20 cellular contexts compared by ENCODE assay signal in genomic region chr11:131770801-131771200, GRCh38.
A peak's percentile ranks its signal among the peaks of the same experiment; 100 is the strongest.
DNase-seq lines count a peak whose midpoint lies in the region; TF ChIP-seq lines count a peak whose summit lies in the region.
"Had no signal": no experiment of that assay in that cellular context is flagged by ENCODE, and none has a peak within 500 bp of the region (broad histone marks: within the 10 kb centered on the region; RNA-seq: fewer than 3 reads in every experiment).

No MANE protein-coding gene starts in this region.

- H3K9me3 Mint-ChIP-seq in activated T-helper 2 cell treated with anti-CD3 and anti-CD28 coated beads, Interferon-gamma antibody, Interleukin-2, Interleukin-4, amounts not matched to agents 10 μg/mL and 5 μg/mL and 100 μg/mL, durations not matched to agents 14 hours and 24 hours and 36 hours = no peaks in the 10 kb centered on the region
- H3K9me3 Mint-ChIP-seq: H9, IgD-negative memory B cell had no signal

- H3K9me3 ChIP-seq in GM23248 (ENCODE audit: low read depth) = no peaks in the 10 kb centered on the region
- no peaks in the 10 kb centered on the region for H3K9me3 ChIP-seq in fibroblast of lung (ENCODE audit: control insufficient read depth, insufficient read depth, low read depth, low read length)
- no peaks in the 10 kb centered on the region for H3K9me3 ChIP-seq in osteoblast (ENCODE audit: low read depth, low read length)

- H3K27ac ChIP-seq in GM23248 (0 out of 2 replicates have a peak overlapping the region, but pooled peaks have one; percentile 1), fibroblast of lung (ENCODE audit: insufficient read depth, low read length) (no peak overlapping the region), osteoblast (ENCODE audit: low read depth, low read length) (peak overlapping the region; percentile 75)

- H3K4me3 Mint-ChIP-seq in activated T-helper 2 cell treated with anti-CD3 and anti-CD28 coated beads, Interferon-gamma antibody, Interleukin-2, Interleukin-4, amounts not matched to agents 10 μg/mL and 5 μg/mL and 100 μg/mL, durations not matched to agents 14 hours and 24 hours and 36 hours (ENCODE audit: low read depth) = no peak overlapping the region
- H3K4me3 Mint-ChIP-seq: B cell; CD4-positive, alpha-beta memory T cell; H9; IgD-negative memory B cell had no signal

- H3K9ac ChIP-seq in GM23248 = no peak overlapping the region
- H3K9ac ChIP-seq in fibroblast of lung (ENCODE audit: insufficient read depth, low read length) = no peak overlapping the region

- H3K36me3 ChIP-seq in GM23248 (ENCODE audit: low read depth) (no peaks in the 10 kb centered on the region), fibroblast of lung (ENCODE audit: control insufficient read depth, insufficient read depth, low read length) (no peaks in the 10 kb centered on the region), osteoblast (ENCODE audit: insufficient read depth, low read length) (no peaks in the 10 kb centered on the region)

- H3K4me2 ChIP-seq in GM23248 (ENCODE audit: unreplicated experiment) (no peak overlapping the region), fibroblast of lung (ENCODE audit: extremely low read depth, insufficient read depth, low read length) (peak overlapping the region; percentile 17), osteoblast (ENCODE audit: insufficient read depth, low read length) (peak overlapping the region; percentile 58)

- no peaks in the 10 kb centered on the region for H3K79me2 ChIP-seq in GM23248 (ENCODE audit: insufficient read depth)
- no peaks in the 10 kb centered on the region for H3K79me2 ChIP-seq in fibroblast of lung (ENCODE audit: control insufficient read depth, insufficient read depth, low read length)
- H3K79me2 ChIP-seq in osteoblast (ENCODE audit: insufficient read depth, low read length) = no peaks in the 10 kb centered on the region

- no peak overlapping the region for H3K27ac Mint-ChIP-seq in activated T-helper 2 cell treated with anti-CD3 and anti-CD28 coated beads, Interferon-gamma antibody, Interleukin-2, Interleukin-4, amounts not matched to agents 10 μg/mL and 5 μg/mL and 100 μg/mL, durations not matched to agents 14 hours and 24 hours and 36 hours
- H3K27ac Mint-ChIP-seq: B cell; CD4-positive, alpha-beta memory T cell; H9; IgD-negative memory B cell had no signal

- intact Hi-C loops in activated T-helper 2 cell treated with anti-CD3 and anti-CD28 coated beads, Interferon-gamma antibody, Interleukin-2, Interleukin-4, amounts not matched to agents 10 μg/mL and 5 μg/mL and 100 μg/mL, durations not matched to agents 14 hours and 24 hours and 36 hours (cut with micrococcal nuclease) = no loop called here

- H4K20me1 ChIP-seq in GM23248 (ENCODE audit: insufficient read depth) (no peaks in the 10 kb centered on the region), fibroblast of lung (ENCODE audit: control insufficient read depth, extremely low read depth, insufficient read depth, low read length) (no peaks in the 10 kb centered on the region), osteoblast (ENCODE audit: insufficient read depth, low read length) (no peaks in the 10 kb centered on the region)

- H2AFZ ChIP-seq in GM23248 = no peak overlapping the region
- H2AFZ ChIP-seq in fibroblast of lung (ENCODE audit: low read length) = peak overlapping the region; percentile 55
- peak overlapping the region; percentile 84 for H2AFZ ChIP-seq in osteoblast (ENCODE audit: low read length)

- no peak for TF ChIP-seq CTCF in fibroblast of lung (conservative IDR thresholded peaks at IDR 0.05 in 1 of 2, IDR thresholded peaks at IDR 0.05 in 1 of 2; ENCODE audit: low read depth in 1 of 2, low read length in 2 of 2)
- no peak for TF ChIP-seq CTCF in osteoblast (IDR thresholded peaks at IDR 0.05; ENCODE audit: extremely low read depth, low read depth, low read length)

- no peaks in the 10 kb centered on the region for H3K27me3 ChIP-seq in GM23248 (replicated peaks; ENCODE audit: insufficient read depth)
- no peaks in the 10 kb centered on the region for H3K27me3 ChIP-seq in fibroblast of lung (ENCODE audit: control insufficient read depth, insufficient read depth, low read length)
- H3K27me3 ChIP-seq in osteoblast (ENCODE audit: insufficient read depth, low read length) = no peaks in the 10 kb centered on the region

- no peaks in the 10 kb centered on the region for H3K27me3 Mint-ChIP-seq in activated T-helper 2 cell treated with anti-CD3 and anti-CD28 coated beads, Interferon-gamma antibody, Interleukin-2, Interleukin-4, amounts not matched to agents 10 μg/mL and 5 μg/mL and 100 μg/mL, durations not matched to agents 14 hours and 24 hours and 36 hours (ENCODE audit: low read depth)
- H3K27me3 Mint-ChIP-seq: B cell had no signal

- in situ Hi-C loops in GM23248 (cut with MboI) = no loop called here

- H3K4me3 ChIP-seq in GM23248 (no peak overlapping the region), fibroblast of lung (replicated peaks in 1 of 4; ENCODE audit: control extremely low read depth in 1 of 4, insufficient read depth in 1 of 4, low read depth in 3 of 4, low read length in 4 of 4) (no peak overlapping the region), osteoblast (ENCODE audit: insufficient read depth, low read length) (peak overlapping the region; percentile 26)

- H3K4me1 ChIP-seq in GM23248 (ENCODE audit: insufficient read depth) (peaks cover 27% of the 10 kb centered on the region), fibroblast of lung (ENCODE audit: control insufficient read depth, extremely low read depth, insufficient read depth, low read length) (no peaks in the 10 kb centered on the region), osteoblast (ENCODE audit: insufficient read depth, low read length) (peaks cover 49% of the 10 kb centered on the region)

- DNase-seq in GM23248 (peak; percentile 80), RPMI7951 (ENCODE audit: low read depth) (peak; percentile 49), fibroblast of lung (ENCODE audit: low read depth in 2 of 2) (peak; percentile 37 to 38), osteoblast (ENCODE audit: insufficient read length, low spot score, missing footprints) (no peak), GOT3 (lab: John Stamatoyannopoulos, UW) (no peak), globus pallidus (ENCODE audit: low spot score) (no peak), NOMO-1 treated with dmso at 0.1 percent for 144 hours (lab: John Stamatoyannopoulos, UW; ENCODE audit: unreplicated experiment) (no peak)
- DNase-seq in activated T-helper 2 cell treated with anti-CD3 and anti-CD28 coated beads, Interferon-gamma antibody, Interleukin-2, Interleukin-4, amounts not matched to agents 10 μg/mL and 5 μg/mL and 100 μg/mL, durations not matched to agents 14 hours and 24 hours and 36 hours (ENCODE audit: low spot score) = no peak
- DNase-seq: CD4-positive, alpha-beta memory T cell; DND-41; H9; MV-4-11; NCI-H1417 treated with DMSO at 0.1 percent for 48 hours; NCI-H2029; NCI-H2171 treated with DMSO at 0.1 percent for 48 hours; NCI-H510A; NCI-H82; RPMI8226 had no signal

- WGBS in GM23248 (ENCODE audit: low coverage in 1 of 2, low lambda C conversion rate in 2 of 2, missing lambda C conversion rate in 2 of 2), 2 experiments = 38 to 44% methylated on average over 5 of the region's 5 CpGs

- H3K4me1 Mint-ChIP-seq in activated T-helper 2 cell treated with anti-CD3 and anti-CD28 coated beads, Interferon-gamma antibody, Interleukin-2, Interleukin-4, amounts not matched to agents 10 μg/mL and 5 μg/mL and 100 μg/mL, durations not matched to agents 14 hours and 24 hours and 36 hours (ENCODE audit: low read depth) = peaks cover 2% of the 10 kb centered on the region
- H3K4me1 Mint-ChIP-seq: B cell; CD4-positive, alpha-beta memory T cell; IgD-negative memory B cell had no signal

- no peaks in the 10 kb centered on the region for H3K9me2 ChIP-seq in GM23248 (ENCODE audit: insufficient read depth)

- H3F3A ChIP-seq in GM23248 (ENCODE audit: insufficient read depth) = peaks cover 5% of the 10 kb centered on the region; the same call in 1 of the 2 replicates

- H3K36me3 Mint-ChIP-seq in activated T-helper 2 cell treated with anti-CD3 and anti-CD28 coated beads, Interferon-gamma antibody, Interleukin-2, Interleukin-4, amounts not matched to agents 10 μg/mL and 5 μg/mL and 100 μg/mL, durations not matched to agents 14 hours and 24 hours and 36 hours (ENCODE audit: low read depth) = no peaks in the 10 kb centered on the region
- H3K36me3 Mint-ChIP-seq: CD4-positive, alpha-beta memory T cell had no signal

Comparison
In these comparisons a context has a peak if more than half of its experiments do, and no peak if none do; other contexts are left out.
1. DNase-seq: peak in GM23248 (single experiment), RPMI7951 (single experiment) and fibroblast of lung (2 of 2); none in osteoblast (single experiment), GOT3 (single experiment), globus pallidus (single experiment), activated T-helper 2 cell treated with anti-CD3 and anti-CD28 coated beads, Interferon-gamma antibody, Interleukin-2, Interleukin-4, amounts not matched to agents 10 μg/mL and 5 μg/mL and 100 μg/mL, durations not matched to agents 14 hours and 24 hours and 36 hours (single experiment) and NOMO-1 treated with dmso at 0.1 percent for 144 hours (single experiment).